Comparison of ENCODE assay signal across 1 cellular context in the genomic region with DNA sequence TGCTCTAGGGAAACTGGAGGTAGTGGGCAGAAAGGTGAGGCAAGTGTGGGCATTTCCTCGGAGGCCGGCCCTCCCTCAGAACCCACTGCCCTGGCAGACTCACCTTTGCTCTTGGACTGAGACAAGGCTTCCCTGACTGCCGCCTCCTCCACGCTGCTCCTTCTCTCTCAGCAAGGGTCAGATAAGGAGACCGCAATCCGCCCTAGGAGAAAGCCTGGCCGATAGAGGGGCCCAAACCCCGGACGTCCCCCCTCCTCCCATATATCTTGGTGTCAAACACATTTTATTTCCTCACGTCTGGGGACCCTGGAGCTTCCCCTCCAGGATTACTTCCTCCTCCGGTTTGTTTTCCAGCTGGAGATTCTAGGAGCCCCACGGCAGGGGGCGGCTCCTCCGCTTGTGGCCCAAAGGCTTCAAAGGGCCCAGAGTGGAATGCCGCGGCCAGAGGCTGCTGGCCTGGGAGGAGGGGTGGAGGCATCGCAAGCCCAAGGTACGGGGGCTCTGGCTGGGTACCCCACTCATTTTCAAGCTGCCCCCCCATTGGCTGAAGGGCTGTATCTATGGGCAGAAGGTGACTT.
A peak's percentile ranks its signal among the peaks of the same experiment; 100 is the strongest.
TF ChIP-seq lines count a peak whose summit lies in the region.

No MANE protein-coding gene starts in this region.

TF ChIP-seq in K562, 482 proteins besides CTCF, POLR2A, EP300 and RAD21 (continued from another document):
- TF ChIP-seq, protein P1, sequence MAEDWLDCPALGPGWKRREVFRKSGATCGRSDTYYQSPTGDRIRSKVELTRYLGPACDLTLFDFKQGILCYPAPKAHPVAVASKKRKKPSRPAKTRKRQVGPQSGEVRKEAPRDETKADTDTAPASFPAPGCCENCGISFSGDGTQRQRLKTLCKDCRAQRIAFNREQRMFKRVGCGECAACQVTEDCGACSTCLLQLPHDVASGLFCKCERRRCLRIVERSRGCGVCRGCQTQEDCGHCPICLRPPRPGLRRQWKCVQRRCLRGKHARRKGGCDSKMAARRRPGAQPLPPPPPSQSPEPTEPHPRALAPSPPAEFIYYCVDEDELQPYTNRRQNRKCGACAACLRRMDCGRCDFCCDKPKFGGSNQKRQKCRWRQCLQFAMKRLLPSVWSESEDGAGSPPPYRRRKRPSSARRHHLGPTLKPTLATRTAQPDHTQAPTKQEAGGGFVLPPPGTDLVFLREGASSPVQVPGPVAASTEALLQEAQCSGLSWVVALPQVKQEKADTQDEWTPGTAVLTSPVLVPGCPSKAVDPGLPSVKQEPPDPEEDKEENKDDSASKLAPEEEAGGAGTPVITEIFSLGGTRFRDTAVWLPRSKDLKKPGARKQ (CRISPR knock-in tag; IDR thresholded peaks at IDR 0.05), result no peak
- TF ChIP-seq, protein P2, sequence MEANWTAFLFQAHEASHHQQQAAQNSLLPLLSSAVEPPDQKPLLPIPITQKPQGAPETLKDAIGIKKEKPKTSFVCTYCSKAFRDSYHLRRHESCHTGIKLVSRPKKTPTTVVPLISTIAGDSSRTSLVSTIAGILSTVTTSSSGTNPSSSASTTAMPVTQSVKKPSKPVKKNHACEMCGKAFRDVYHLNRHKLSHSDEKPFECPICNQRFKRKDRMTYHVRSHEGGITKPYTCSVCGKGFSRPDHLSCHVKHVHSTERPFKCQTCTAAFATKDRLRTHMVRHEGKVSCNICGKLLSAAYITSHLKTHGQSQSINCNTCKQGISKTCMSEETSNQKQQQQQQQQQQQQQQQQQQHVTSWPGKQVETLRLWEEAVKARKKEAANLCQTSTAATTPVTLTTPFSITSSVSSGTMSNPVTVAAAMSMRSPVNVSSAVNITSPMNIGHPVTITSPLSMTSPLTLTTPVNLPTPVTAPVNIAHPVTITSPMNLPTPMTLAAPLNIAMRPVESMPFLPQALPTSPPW (CRISPR knock-in tag; IDR thresholded peaks at IDR 0.05), result peak; percentile 61
